ENCODE assay signal across 27 cellular contexts in the genomic region with DNA sequence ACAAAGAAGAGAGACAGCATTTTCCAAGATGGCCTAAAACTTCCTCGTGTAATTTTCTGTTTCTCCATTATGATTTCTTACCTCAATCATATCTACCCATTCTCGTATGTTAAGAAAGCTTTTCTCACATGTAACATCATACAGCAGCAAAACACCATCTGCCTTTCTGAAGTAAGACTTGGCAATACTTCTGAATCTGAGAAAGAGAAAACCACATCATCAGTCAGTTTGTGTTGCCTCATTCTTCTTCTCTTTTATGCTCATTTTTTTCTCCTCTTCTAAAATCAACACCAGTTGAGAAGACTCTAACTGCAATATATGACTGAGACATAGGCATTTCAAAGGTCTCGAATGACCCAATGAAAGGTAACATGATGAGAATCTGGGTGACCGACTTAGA.
"Had no signal": no experiment of that assay in that cellular context is flagged by ENCODE, and none has a peak within 500 bp of the region (broad histone marks: within the 10 kb centered on the region; RNA-seq: fewer than 3 reads in every experiment).

No MANE protein-coding gene starts in this region.

- DNase-seq: activated CD4-positive, alpha-beta T cell treated with anti-CD3 and anti-CD28 coated beads for 48 hours; activated CD4-positive, alpha-beta T cell treated with anti-CD3 and anti-CD28 coated beads, Interleukin-2, amount 50 U/mL, for 4 hours; activated CD4-positive, CD25-positive, alpha-beta regulatory T cell treated with anti-CD3 and anti-CD28 coated beads, Interleukin-2, amount 50 U/mL, for 72 hours; activated CD8-positive, alpha-beta memory T cell treated with anti-CD3 and anti-CD28 coated beads, Interleukin-2, amount 50 U/mL, for 48 hours; activated CD8-positive, alpha-beta T cell treated with anti-CD3 and anti-CD28 coated beads, Interleukin-2, amount 10 ng/mL, durations not matched to agents 7 days and 5 days; activated naive CD4-positive, alpha-beta T cell treated with anti-CD3 and anti-CD28 coated beads, Interleukin-2, amount 50 U/mL, for 16 hours; activated naive CD8-positive, alpha-beta T cell treated with anti-CD3 and anti-CD28 coated beads, Interleukin-2, amount 10 ng/mL, durations not matched to agents 7 days and 5 days; activated T-cell treated with anti-CD3 and anti-CD28 coated beads, Interleukin-2, amount 50 U/mL, for 1 hour; adrenal gland; aorta; brain microvascular endothelial cell; cerebellar nuclear complex; KBM-7; MG63; MV-4-11; NCI-H1092 treated with DMSO at 0.1 percent for 48 hours; NCI-H1436; NCI-H1694 treated with DMSO at 0.1 percent for 48 hours; NCI-H2081; NCI-H510A treated with DMSO at 0.1 percent for 48 hours; NCI-H69; PC-3; SHP77; SW 1271 had no signal

- H3K4me3 ChIP-seq: adrenal gland, MG63, SJSA1 had no signal

- H3K4me1 ChIP-seq: adrenal gland, SJSA1 had no signal

- H3K27ac ChIP-seq: adrenal gland, brain microvascular endothelial cell, SJSA1 had no signal

- H3K36me3 ChIP-seq: adrenal gland, brain microvascular endothelial cell, MG63, SJSA1 had no signal

- H3K9me3 ChIP-seq: adrenal gland, MG63, SJSA1 had no signal

- H3K27me3 ChIP-seq: adrenal gland, brain microvascular endothelial cell, MG63, SJSA1 had no signal

- ATAC-seq: activated CD8-positive, alpha-beta T cell treated with anti-CD3 and anti-CD28 coated beads, Interleukin-2, amount 10 ng/mL, durations not matched to agents 7 days and 5 days; PC-3; SK-N-SH treated with all-trans-retinoic acid at 6 μM for 48 hours; WTC11 had no signal
